ENCODE assay signal across 12 cellular contexts in genomic region chr6:54135665-54136370, GRCh38. TPM values are rescaled to one million over a fixed set of nuclear protein-coding genes. Genes with fewer than 3 reads are reported as not detected.
DNase-seq lines count a peak whose midpoint lies in the region; ATAC-seq and TF ChIP-seq lines count a peak whose summit lies in the region.
"Had no signal": no experiment of that assay in that cellular context is flagged by ENCODE, and none has a peak within 500 bp of the region (broad histone marks: within the 10 kb centered on the region; RNA-seq: fewer than 3 reads in every experiment).

No MANE protein-coding gene starts in this region.

- POLR2A ChIA-PET in HEK293T (lab: Yijun Ruan, JAX): no interaction called here
- POLR2A ChIA-PET in WTC11 (lab: Charles Lee): no interaction called here
- POLR2A ChIA-PET in CD4-positive, alpha-beta T cell (lab: Charles Lee): no interaction called here
- POLR2A ChIA-PET in naive thymus-derived CD8-positive, alpha-beta T cell (lab: Charles Lee): no interaction called here

- H3K4me2 ChIP-seq in smooth muscle cell: peak overlapping the region; percentile 26
- H3K4me2 ChIP-seq: KMS-11 had no signal

- 90% methylated on average over 2 of the region's 2 CpGs for WGBS in smooth muscle cell (ENCODE audit: low lambda C conversion rate)

- H3F3A ChIP-seq in smooth muscle cell (ENCODE audit: low read depth): no peaks in the 10 kb centered on the region

- intact Hi-C loops in CD4-positive, alpha-beta T cell (cut with DNase I, micrococcal nuclease): no loop called here

- H3K4me3 ChIP-seq in smooth muscle cell: no peak overlapping the region
- H3K4me3 ChIP-seq: tibial nerve had no signal

- H3K36me3 Mint-ChIP-seq in WTC11: no peaks in the 10 kb centered on the region
- no peaks in the 10 kb centered on the region for H3K36me3 Mint-ChIP-seq in CD4-positive, alpha-beta T cell (ENCODE audit: low read depth)
- no peaks in the 10 kb centered on the region for H3K36me3 Mint-ChIP-seq in naive thymus-derived CD8-positive, alpha-beta T cell

- no peaks in the 10 kb centered on the region for H3K4me1 ChIP-seq in smooth muscle cell (ENCODE audit: low read depth)

- no peaks in the 10 kb centered on the region for H3K27me3 Mint-ChIP-seq in WTC11 (ENCODE audit: low read depth)
- no peaks in the 10 kb centered on the region for H3K27me3 Mint-ChIP-seq in CD4-positive, alpha-beta T cell
- H3K27me3 Mint-ChIP-seq in naive thymus-derived CD8-positive, alpha-beta T cell: peaks cover 0 to 15% (median 0%) of the 10 kb centered on the region in 5 donors

- H3K4me1 Mint-ChIP-seq in WTC11: no peaks in the 10 kb centered on the region
- no peaks in the 10 kb centered on the region for H3K4me1 Mint-ChIP-seq in CD4-positive, alpha-beta T cell (ENCODE audit: low read depth)
- H3K4me1 Mint-ChIP-seq in naive thymus-derived CD8-positive, alpha-beta T cell: peaks cover 0 to 4% (median 0%) of the 10 kb centered on the region in 4 donors

- no peak overlapping the region for H2AFZ ChIP-seq in smooth muscle cell (ENCODE audit: low read depth)

- no peaks in the 10 kb centered on the region for H3K36me3 ChIP-seq in smooth muscle cell (ENCODE audit: low read depth)
- H3K36me3 ChIP-seq: tibial nerve had no signal

- peaks cover 6% of the 10 kb centered on the region; the same call in 1 of the 2 replicates for H3K9me3 Mint-ChIP-seq in WTC11
- peaks cover 2% of the 10 kb centered on the region for H3K9me3 Mint-ChIP-seq in CD4-positive, alpha-beta T cell
- peaks cover 0 to 20% (median 0%) of the 10 kb centered on the region in 9 donors for H3K9me3 Mint-ChIP-seq in naive thymus-derived CD8-positive, alpha-beta T cell

- no peak for DNase-seq in HEK293T (ENCODE audit: extremely low spot score)
- no peak for DNase-seq in WTC11 (ENCODE audit: low spot score)
- peak; percentile 7 for DNase-seq in glomerular visceral epithelial cell (ENCODE audit: extremely low spot score)
- no peak for DNase-seq in smooth muscle cell (lab: John Stamatoyannopoulos, UW; ENCODE audit: unreplicated experiment)
- DNase-seq in Kasumi-1 (lab: John Stamatoyannopoulos, UW): no peak
- no peak for DNase-seq in CD4-positive, alpha-beta T cell
- DNase-seq in naive thymus-derived CD8-positive, alpha-beta T cell: no peak
- DNase-seq: stimulated activated CD4-positive, alpha-beta T cell treated with anti-CD3 and anti-CD28 coated beads, Interleukin-2, amount 100 ng/mL, for 48 hours; T-helper 9 cell had no signal

- H3K27ac Mint-ChIP-seq in WTC11: no peak overlapping the region
- no peak overlapping the region for H3K27ac Mint-ChIP-seq in CD4-positive, alpha-beta T cell
- no peak overlapping the region for H3K27ac Mint-ChIP-seq in naive thymus-derived CD8-positive, alpha-beta T cell

- no peak for TF ChIP-seq CTCF in WTC11 (IDR thresholded peaks at IDR 0.05)
- TF ChIP-seq CTCF in smooth muscle cell (IDR thresholded peaks at IDR 0.05; ENCODE audit: borderline replicate concordance, insufficient read depth, poor library complexity, severe bottlenecking): no peak
- no peak for TF ChIP-seq CTCF in CD4-positive, alpha-beta T cell (IDR thresholded peaks at IDR 0.05)

- no peaks in the 10 kb centered on the region for H3K79me2 ChIP-seq in smooth muscle cell (ENCODE audit: low read depth)

- ATAC-seq in WTC11: no peak
- ATAC-seq in CD4-positive, alpha-beta T cell (ENCODE audit: poor library complexity): no peak
- ATAC-seq in naive thymus-derived CD8-positive, alpha-beta T cell: no peak

- H3K27me3 ChIP-seq in smooth muscle cell (ENCODE audit: low read depth): no peaks in the 10 kb centered on the region
- no peaks in the 10 kb centered on the region for H3K27me3 ChIP-seq in CD4-positive, alpha-beta T cell (ENCODE audit: control insufficient read depth, insufficient read depth, low read length)
- H3K27me3 ChIP-seq: tibial nerve had no signal

- H3K4me3 Mint-ChIP-seq in WTC11: no peak overlapping the region
- no peak overlapping the region for H3K4me3 Mint-ChIP-seq in CD4-positive, alpha-beta T cell
- no peak overlapping the region for H3K4me3 Mint-ChIP-seq in naive thymus-derived CD8-positive, alpha-beta T cell

- CTCF ChIA-PET in HEK293T (lab: Yijun Ruan, JAX): no interaction called here
- CTCF ChIA-PET in WTC11 (lab: Charles Lee): no interaction called here
- CTCF ChIA-PET in CD4-positive, alpha-beta T cell (lab: Charles Lee): no interaction called here

- H3K9ac ChIP-seq in smooth muscle cell (ENCODE audit: low read depth): no peak overlapping the region
- H3K9ac ChIP-seq: KMS-11 had no signal

- no peaks in the 10 kb centered on the region for H4K20me1 ChIP-seq in smooth muscle cell (ENCODE audit: low read depth)

- no peak overlapping the region for H3K27ac ChIP-seq in smooth muscle cell (ENCODE audit: low read depth)
- H3K27ac ChIP-seq in CD4-positive, alpha-beta T cell (ENCODE audit: low read depth, low read length): no peak overlapping the region
- H3K27ac ChIP-seq: KMS-11, tibial nerve had no signal

- no peaks in the 10 kb centered on the region for H3K9me3 ChIP-seq in smooth muscle cell (replicated peaks; ENCODE audit: low read depth)
- no peaks in the 10 kb centered on the region for H3K9me3 ChIP-seq in CD4-positive, alpha-beta T cell (ENCODE audit: control insufficient read depth, low read length)
- H3K9me3 ChIP-seq: tibial nerve had no signal

TF ChIP-seq in HEK293T, 16 proteins besides CTCF, POLR2A, EP300 and RAD21:
- no peak for TF ChIP-seq TARDBP (IDR thresholded peaks at IDR 0.05)
- peak; percentile 56 for TF ChIP-seq PKNOX1 (IDR thresholded peaks at IDR 0.05)
TF ChIP-seq in HEK293T: peak in this region for 1.

TF ChIP-seq in WTC11, 78 proteins besides CTCF, POLR2A, EP300 and RAD21:
- TF ChIP-seq USF1 (CRISPR knock-in tag; IDR thresholded peaks at IDR 0.05) (no peak), ZNF317 (CRISPR knock-in tag; IDR thresholded peaks at IDR 0.05; ENCODE audit: borderline replicate concordance, low read depth) (no peak), GABPB1 (CRISPR knock-in tag; IDR thresholded peaks at IDR 0.05) (peak; percentile 75), FOXP1 (CRISPR knock-in tag; IDR thresholded peaks at IDR 0.05; ENCODE audit: borderline replicate concordance) (no peak)

RNA-seq across cellular contexts. Expression of gene MLIP, which starts 24.6 kb away (rescaled TPM):
- total RNA-seq in WTC11 (2021) (not detected in 3 replicates), smooth muscle cell (not detected in 2 replicates)
- polyA plus RNA-seq in smooth muscle cell: not detected in 2 replicates
- total RNA-seq in CD4-positive, alpha-beta T cell: not detected
- total RNA-seq in naive thymus-derived CD8-positive, alpha-beta T cell: not detected
- polyA plus RNA-seq in naive thymus-derived CD8-positive, alpha-beta T cell: not detected
- total RNA-seq: mononuclear cell had no signal
